In genomic region chr3:21894459-21895083, GRCh38 we compare ENCODE assay signal across 11 cellular contexts.
A peak's percentile ranks its signal among the peaks of the same experiment; 100 is the strongest.
DNase-seq lines count a peak whose midpoint lies in the region; ATAC-seq, FAIRE-seq and TF ChIP-seq lines count a peak whose summit lies in the region.
"Had no signal": no experiment of that assay in that cellular context is flagged by ENCODE, and none has a peak within 500 bp of the region (broad histone marks: within the 10 kb centered on the region; RNA-seq: fewer than 3 reads in every experiment).

No MANE protein-coding gene starts in this region.

- no peaks in the 10 kb centered on the region for H3K4me1 Mint-ChIP-seq in effector memory CD8-positive, alpha-beta T cell (ENCODE audit: low read depth in 2 of 2)

- H2AFZ ChIP-seq in keratinocyte (ENCODE audit: control insufficient read depth, low read length), result no peak overlapping the region

- H4K20me1 ChIP-seq in keratinocyte (ENCODE audit: control insufficient read depth, extremely low read depth, insufficient read depth, low read length), result no peaks in the 10 kb centered on the region

- no peak overlapping the region for H3K27ac Mint-ChIP-seq in effector memory CD8-positive, alpha-beta T cell
- H3K27ac Mint-ChIP-seq: activated naive CD8-positive, alpha-beta T cell had no signal

- H3K9me1 ChIP-seq in keratinocyte (ENCODE audit: control insufficient read depth, extremely low read depth, insufficient read depth, low read length), result no peaks in the 10 kb centered on the region

- no peaks in the 10 kb centered on the region for H3K36me3 ChIP-seq in keratinocyte (ENCODE audit: control insufficient read depth in 2 of 2, extremely low read depth in 1 of 2, insufficient read depth in 2 of 2, low read length in 2 of 2)

- no peaks in the 10 kb centered on the region for H3K36me3 Mint-ChIP-seq in effector memory CD8-positive, alpha-beta T cell (ENCODE audit: insufficient read depth)
- H3K36me3 Mint-ChIP-seq: activated naive CD8-positive, alpha-beta T cell had no signal

- H3K27me3 ChIP-seq in keratinocyte (ENCODE audit: control insufficient read depth, extremely low read depth, insufficient read depth, low read length), result no peaks in the 10 kb centered on the region

- no peak overlapping the region for H3K9ac ChIP-seq in keratinocyte (ENCODE audit: control insufficient read depth, extremely low read depth, insufficient read depth, low read length)

- H3K79me2 ChIP-seq in keratinocyte (ENCODE audit: control insufficient read depth, insufficient read depth, low read length), result no peaks in the 10 kb centered on the region

- no peak for FAIRE-seq in keratinocyte (lab: Jason Lieb, UNC)

- dilution Hi-C loops in keratinocyte (cut with MboI; ENCODE audit: extremely low pct_ligation_motif_present, low sequenced_read_pairs), result no loop called here

- no peaks in the 10 kb centered on the region for H3K27me3 Mint-ChIP-seq in effector memory CD8-positive, alpha-beta T cell
- H3K27me3 Mint-ChIP-seq: activated naive CD8-positive, alpha-beta T cell had no signal

- in situ Hi-C loops in astrocyte of the cerebellum (cut with HindIII; ENCODE audit: low sequenced_read_pairs), result no loop called here

- H3K4me1 ChIP-seq in keratinocyte (ENCODE audit: control insufficient read depth, extremely low read depth, insufficient read depth, low read length), result no peaks in the 10 kb centered on the region

- H3K27ac ChIP-seq in 22Rv1, result no peak overlapping the region
- H3K27ac ChIP-seq in keratinocyte (ENCODE audit: control insufficient read depth, insufficient read depth, low read length), result no peak overlapping the region

- peak; percentile 72 for TF ChIP-seq CTCF in 22Rv1 (IDR thresholded peaks at IDR 0.05)
- peak; percentile 52 for TF ChIP-seq CTCF in astrocyte of the cerebellum (IDR thresholded peaks at IDR 0.05; ENCODE audit: low read depth, low read length, missing control alignments)
- peak in 2 of 3 experiments; percentile 18 to 24 for TF ChIP-seq CTCF in keratinocyte (optimal IDR thresholded peaks at IDR 0.05 in 1 of 3, IDR thresholded peaks at IDR 0.05 in 1 of 3, conservative IDR thresholded peaks at IDR 0.05 in 1 of 3; ENCODE audit: extremely low read depth in 1 of 3, insufficient read depth in 2 of 3, low read length in 3 of 3)

- H3K9me3 Mint-ChIP-seq in effector memory CD8-positive, alpha-beta T cell, result peaks cover 13 to 16% of the 10 kb centered on the region in 2 donors

- no peak overlapping the region for H3K4me2 ChIP-seq in keratinocyte (ENCODE audit: control insufficient read depth, extremely low read depth, insufficient read depth, low read depth, low read length)

- ATAC-seq in HG03378 (IDR thresholded peaks at IDR 0.05; ENCODE audit: unreplicated experiment), result peak; percentile 47
- no peak for ATAC-seq in GM18867 (IDR thresholded peaks at IDR 0.05; ENCODE audit: unreplicated experiment)
- no peak for ATAC-seq in effector memory CD8-positive, alpha-beta T cell (replicated peaks)
- ATAC-seq: sciatic nerve had no signal

- H3K9me3 ChIP-seq in keratinocyte (ENCODE audit: control insufficient read depth, low read depth, low read length), result no peaks in the 10 kb centered on the region

- no peak overlapping the region for H3K4me3 Mint-ChIP-seq in effector memory CD8-positive, alpha-beta T cell
- H3K4me3 Mint-ChIP-seq: activated naive CD8-positive, alpha-beta T cell had no signal

- H3K4me3 ChIP-seq in astrocyte of the cerebellum (ENCODE audit: low read depth, low read length), result no peak overlapping the region
- no peak overlapping the region for H3K4me3 ChIP-seq in keratinocyte (ENCODE audit: control insufficient read depth in 2 of 3, extremely low read depth in 1 of 3, insufficient read depth in 2 of 3, low read depth in 1 of 3, low read length in 3 of 3)

- DNase-seq in astrocyte of the cerebellum (ENCODE audit: low read depth) (peak; percentile 35), keratinocyte (ENCODE audit: low read depth, low spot score) (no peak), NCI-H2196 treated with DMSO at 0.1 percent for 48 hours (lab: John Stamatoyannopoulos, UW; ENCODE audit: unreplicated experiment) (no peak)
- no peak for DNase-seq in activated CD8-positive, alpha-beta memory T cell treated with anti-CD3 and anti-CD28 coated beads for 24 hours
- no peak for DNase-seq in effector memory CD8-positive, alpha-beta T cell
- DNase-seq: NCI-H1417 treated with DMSO at 0.1 percent for 48 hours had no signal

Comparison
In these comparisons a context has a peak if more than half of its experiments do, and no peak if none do; other contexts are left out.
1. CTCF ChIP-seq: peak in every context shown above with its lines; median percentile 72 in 22Rv1; 52 in astrocyte of the cerebellum; 21 in keratinocyte.